Comparison of ENCODE assay signal across 1 cellular context in genomic region chr17:49352587-49353154, GRCh38.
TF ChIP-seq lines count a peak whose summit lies in the region.

No MANE protein-coding gene starts in this region.

TF ChIP-seq in HepG2, 621 proteins besides CTCF, POLR2A, EP300 and RAD21 (continued from another document):
- TF ChIP-seq, protein P1, sequence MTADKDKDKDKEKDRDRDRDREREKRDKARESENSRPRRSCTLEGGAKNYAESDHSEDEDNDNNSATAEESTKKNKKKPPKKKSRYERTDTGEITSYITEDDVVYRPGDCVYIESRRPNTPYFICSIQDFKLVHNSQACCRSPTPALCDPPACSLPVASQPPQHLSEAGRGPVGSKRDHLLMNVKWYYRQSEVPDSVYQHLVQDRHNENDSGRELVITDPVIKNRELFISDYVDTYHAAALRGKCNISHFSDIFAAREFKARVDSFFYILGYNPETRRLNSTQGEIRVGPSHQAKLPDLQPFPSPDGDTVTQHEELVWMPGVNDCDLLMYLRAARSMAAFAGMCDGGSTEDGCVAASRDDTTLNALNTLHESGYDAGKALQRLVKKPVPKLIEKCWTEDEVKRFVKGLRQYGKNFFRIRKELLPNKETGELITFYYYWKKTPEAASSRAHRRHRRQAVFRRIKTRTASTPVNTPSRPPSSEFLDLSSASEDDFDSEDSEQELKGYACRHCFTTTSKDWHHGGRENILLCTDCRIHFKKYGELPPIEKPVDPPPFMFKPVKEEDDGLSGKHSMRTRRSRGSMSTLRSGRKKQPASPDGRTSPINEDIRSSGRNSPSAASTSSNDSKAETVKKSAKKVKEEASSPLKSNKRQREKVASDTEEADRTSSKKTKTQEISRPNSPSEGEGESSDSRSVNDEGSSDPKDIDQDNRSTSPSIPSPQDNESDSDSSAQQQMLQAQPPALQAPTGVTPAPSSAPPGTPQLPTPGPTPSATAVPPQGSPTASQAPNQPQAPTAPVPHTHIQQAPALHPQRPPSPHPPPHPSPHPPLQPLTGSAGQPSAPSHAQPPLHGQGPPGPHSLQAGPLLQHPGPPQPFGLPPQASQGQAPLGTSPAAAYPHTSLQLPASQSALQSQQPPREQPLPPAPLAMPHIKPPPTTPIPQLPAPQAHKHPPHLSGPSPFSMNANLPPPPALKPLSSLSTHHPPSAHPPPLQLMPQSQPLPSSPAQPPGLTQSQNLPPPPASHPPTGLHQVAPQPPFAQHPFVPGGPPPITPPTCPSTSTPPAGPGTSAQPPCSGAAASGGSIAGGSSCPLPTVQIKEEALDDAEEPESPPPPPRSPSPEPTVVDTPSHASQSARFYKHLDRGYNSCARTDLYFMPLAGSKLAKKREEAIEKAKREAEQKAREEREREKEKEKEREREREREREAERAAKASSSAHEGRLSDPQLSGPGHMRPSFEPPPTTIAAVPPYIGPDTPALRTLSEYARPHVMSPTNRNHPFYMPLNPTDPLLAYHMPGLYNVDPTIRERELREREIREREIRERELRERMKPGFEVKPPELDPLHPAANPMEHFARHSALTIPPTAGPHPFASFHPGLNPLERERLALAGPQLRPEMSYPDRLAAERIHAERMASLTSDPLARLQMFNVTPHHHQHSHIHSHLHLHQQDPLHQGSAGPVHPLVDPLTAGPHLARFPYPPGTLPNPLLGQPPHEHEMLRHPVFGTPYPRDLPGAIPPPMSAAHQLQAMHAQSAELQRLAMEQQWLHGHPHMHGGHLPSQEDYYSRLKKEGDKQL (CRISPR knock-in tag; IDR thresholded peaks at IDR 0.05; ENCODE audit: low read depth): no peak
- TF ChIP-seq ADNP (CRISPR knock-in tag; IDR thresholded peaks at IDR 0.05): no peak
